ENCODE assay signal across 9 cellular contexts in the genomic region with DNA sequence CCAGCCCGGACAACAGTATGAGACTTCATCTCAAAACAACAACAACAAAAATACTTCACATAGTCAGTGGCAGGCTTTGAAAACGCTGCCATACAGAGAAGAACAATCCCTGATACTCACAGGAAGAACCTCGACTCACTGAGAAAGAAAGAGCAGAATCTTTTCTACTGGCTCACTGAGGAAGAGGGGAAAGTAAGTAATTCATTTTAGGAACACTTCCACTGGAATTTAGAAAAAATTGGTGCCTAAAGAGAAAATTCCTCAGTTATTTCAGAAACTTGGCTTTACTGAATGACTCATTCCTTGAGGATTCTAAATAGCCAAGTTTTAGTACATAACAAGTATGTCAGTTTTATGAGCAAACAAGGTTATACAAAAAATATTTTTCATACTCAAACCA. TPM values are rescaled to one million over a fixed set of nuclear protein-coding genes. Genes with fewer than 3 reads are reported as not detected.
DNase-seq lines count a peak whose midpoint lies in the region; ATAC-seq and TF ChIP-seq lines count a peak whose summit lies in the region.
"Had no signal": no experiment of that assay in that cellular context is flagged by ENCODE, and none has a peak within 500 bp of the region (broad histone marks: within the 10 kb centered on the region; RNA-seq: fewer than 3 reads in every experiment).

No MANE protein-coding gene starts in this region.

- H3K4me3 ChIP-seq in brain microvascular endothelial cell (ENCODE audit: low read depth, low read length) (no peak overlapping the region), Karpas-422 (ENCODE audit: low read length) (no peak overlapping the region)

- no peak for ATAC-seq in GM18909 (IDR thresholded peaks at IDR 0.05; ENCODE audit: poor library complexity, unreplicated experiment)

- H3K9ac ChIP-seq in Karpas-422 (ENCODE audit: low read length), result no peak overlapping the region

- no peak overlapping the region for H3K4me2 ChIP-seq in Karpas-422 (ENCODE audit: low read depth, low read length, poor library complexity, severe bottlenecking)

- peaks cover 2% of the 10 kb centered on the region; the same call in 1 of the 2 replicates for H3K27me3 Mint-ChIP-seq in HFFc6 (ENCODE audit: insufficient read depth)
- H3K27me3 Mint-ChIP-seq in nephron progenitor cell (ENCODE audit: low read depth, poor library complexity), result no peaks in the 10 kb centered on the region

- H3K4me1 Mint-ChIP-seq in HFFc6 (ENCODE audit: low read depth), result peaks cover 59% of the 10 kb centered on the region
- H3K4me1 Mint-ChIP-seq in nephron progenitor cell, result peaks cover 8% of the 10 kb centered on the region

- no peaks in the 10 kb centered on the region for H3K9me3 ChIP-seq in Karpas-422 (ENCODE audit: low read length)

- peaks cover 70% of the 10 kb centered on the region for H3K79me2 ChIP-seq in Karpas-422 (ENCODE audit: low read length)

- H2AFZ ChIP-seq in Karpas-422 (ENCODE audit: low read length), result no peak overlapping the region

- H3K9me3 Mint-ChIP-seq in HFFc6, result no peaks in the 10 kb centered on the region
- no peaks in the 10 kb centered on the region for H3K9me3 Mint-ChIP-seq in nephron progenitor cell

- H3K27ac Mint-ChIP-seq in HFFc6 (peak overlapping the region; percentile 95), nephron progenitor cell (peak overlapping the region; percentile 80)

- no peaks in the 10 kb centered on the region for H3K36me3 ChIP-seq in brain microvascular endothelial cell (replicated peaks)
- H3K36me3 ChIP-seq in Karpas-422 (ENCODE audit: insufficient read depth, low read length), result peaks cover 37% of the 10 kb centered on the region

- H3K27ac ChIP-seq in brain microvascular endothelial cell, result peak overlapping the region; percentile 61
- H3K27ac ChIP-seq in Karpas-422 (ENCODE audit: low read length), result no peak overlapping the region

- H3K27me3 ChIP-seq in brain microvascular endothelial cell (replicated peaks) (no peaks in the 10 kb centered on the region), Karpas-422 (ENCODE audit: low read length) (no peaks in the 10 kb centered on the region)

- no peak for TF ChIP-seq CTCF in HFFc6 (IDR thresholded peaks at IDR 0.05)
- TF ChIP-seq CTCF in brain microvascular endothelial cell (IDR thresholded peaks at IDR 0.05; ENCODE audit: low read depth, low read length, missing control alignments), result no peak
- TF ChIP-seq CTCF in nephron progenitor cell (IDR thresholded peaks at IDR 0.05), result no peak

- peaks cover 17% of the 10 kb centered on the region; the same call in 1 of the 2 replicates for H3K36me3 Mint-ChIP-seq in HFFc6 (ENCODE audit: low read depth)
- peaks cover 35% of the 10 kb centered on the region for H3K36me3 Mint-ChIP-seq in nephron progenitor cell (ENCODE audit: low read depth)

- peak; percentile 22 for DNase-seq in AG08396 (ENCODE audit: low spot score)
- peak; percentile 48 for DNase-seq in HFFc6
- no peak for DNase-seq in brain microvascular endothelial cell
- no peak for DNase-seq in nephron progenitor cell
- no peak for DNase-seq in Karpas-422
- no peak for DNase-seq in COR-L47 (lab: John Stamatoyannopoulos, UW)
- no peak for DNase-seq in RPMI8226
- DNase-seq: activated naive CD4-positive, alpha-beta T cell treated with Interleukin-2 at 50 U/mL for 16 hours had no signal

- in situ Hi-C loops in brain microvascular endothelial cell (cut with HindIII; ENCODE audit: low pct_ligation_motif_present, low sequenced_read_pairs), result no loop called here

- no peaks in the 10 kb centered on the region for H3K9me2 ChIP-seq in Karpas-422 (replicated peaks; ENCODE audit: insufficient read depth, low read length)

- H3K4me3 Mint-ChIP-seq in HFFc6 (peak overlapping the region; percentile 83), nephron progenitor cell (no peak overlapping the region)

- H3K4me1 ChIP-seq in Karpas-422 (ENCODE audit: low read length), result peaks cover 3% of the 10 kb centered on the region

- H4K20me1 ChIP-seq in Karpas-422 (ENCODE audit: insufficient read depth, low read depth, low read length), result no peaks in the 10 kb centered on the region

RNA-seq across cellular contexts. Expression of a gene that starts 12.3 kb away (rescaled TPM):
- total RNA-seq in HFFc6 (2021; fragmentation: NEBNext Ultra II Directional; extraction: Animal tissue kit (Norgen Biotek cat#: 25700)), result 10 to 100 TPM in 3 of 6 experiments, 1 to 10 TPM in 3; 8.7 to 11.6 (median 10.3) TPM
- total RNA-seq in Karpas-422 (2014; rRNA removed; shearing (Covaris generic); ENCODE audit: low replicate concordance), result 27.3 and 33.3 TPM in 2 replicates

Comparison
In these comparisons a context has a peak if more than half of its experiments do, and no peak if none do; other contexts are left out.
1. DNase-seq: peak in AG08396 (single experiment) and HFFc6 (single experiment); none in brain microvascular endothelial cell (single experiment), nephron progenitor cell (single experiment), Karpas-422 (single experiment), COR-L47 (single experiment) and RPMI8226 (single experiment).